8 cellular contexts compared by ENCODE assay signal in genomic region chr11:12109591-12110196, GRCh38. TPM values are rescaled to one million over a fixed set of nuclear protein-coding genes. Genes with fewer than 3 reads are reported as not detected.
DNase-seq lines count a peak whose midpoint lies in the region; ATAC-seq, FAIRE-seq and TF ChIP-seq lines count a peak whose summit lies in the region.

No MANE protein-coding gene starts in this region.

- H3K9me3 ChIP-seq in left ventricle myocardium inferior (replicated peaks): no peaks in the 10 kb centered on the region
- H3K9me3 ChIP-seq in mononuclear cell (ENCODE audit: low read depth, low read length): no peaks in the 10 kb centered on the region

- peak overlapping the region; percentile 91 for H3K27ac ChIP-seq in left ventricle myocardium inferior (replicated peaks)

- intact Hi-C loops in left ventricle myocardium inferior (cut with micrococcal nuclease): no loop called here
- intact Hi-C loops in Right ventricle myocardium superior (cut with DNase I): no loop called here

- H3K4me3 ChIP-seq in left ventricle myocardium inferior (peak overlapping the region; percentile 97), bronchial epithelial cell (ENCODE audit: low read depth, low read length) (peak overlapping the region; percentile 71), mononuclear cell (ENCODE audit: low read length) (peak overlapping the region; percentile 59)

- TF ChIP-seq CTCF in left ventricle myocardium inferior (IDR thresholded peaks at IDR 0.05; ENCODE audit: borderline replicate concordance) (no peak), bronchial epithelial cell (IDR thresholded peaks at IDR 0.05; ENCODE audit: insufficient read depth, low read length, severe bottlenecking) (no peak)

- H3K4me1 ChIP-seq in left ventricle myocardium inferior: peaks cover 71% of the 10 kb centered on the region
- peaks cover 39% of the 10 kb centered on the region for H3K4me1 ChIP-seq in mononuclear cell (ENCODE audit: insufficient read depth, low read length)

- H3K36me3 ChIP-seq in left ventricle myocardium inferior (no peaks in the 10 kb centered on the region), bronchial epithelial cell (ENCODE audit: control insufficient read depth, insufficient read depth, low read length) (peaks cover 2% of the 10 kb centered on the region)

- ATAC-seq in Right ventricle myocardium superior (ENCODE audit: poor library complexity): no peak
- ATAC-seq in GM19452 (IDR thresholded peaks at IDR 0.05; ENCODE audit: unreplicated experiment): no peak

- FAIRE-seq in bronchial epithelial cell (lab: Jason Lieb, UNC): no peak

- no peaks in the 10 kb centered on the region for H3K27me3 ChIP-seq in left ventricle myocardium inferior (ENCODE audit: low read depth)
- no peaks in the 10 kb centered on the region for H3K27me3 ChIP-seq in bronchial epithelial cell (ENCODE audit: control insufficient read depth, insufficient read depth, low read length)
- H3K27me3 ChIP-seq in mononuclear cell (ENCODE audit: insufficient read depth, low read length): no peaks in the 10 kb centered on the region

- DNase-seq in left ventricle myocardium inferior (no peak), Right ventricle myocardium superior (no peak), bronchial epithelial cell (ENCODE audit: low read depth) (peak; percentile 69), cerebellar nuclear complex (lab: John Stamatoyannopoulos, UW) (no peak), GOT3 (lab: John Stamatoyannopoulos, UW) (no peak), NCI-H510A treated with DMSO at 0.1 percent for 48 hours (lab: John Stamatoyannopoulos, UW) (no peak)

RNA-seq across cellular contexts. Expression of gene MICAL2, which starts 0.7 kb away (rescaled TPM):
- total RNA-seq in left ventricle myocardium inferior (85.0 TPM), Right ventricle myocardium superior (34.8 TPM), bronchial epithelial cell (75.0 and 95.9 TPM in 2 replicates), mononuclear cell (14.5 TPM)
